ENCODE assay signal across 1 cellular context in genomic region chr2:237085261-237086221, GRCh38.
TF ChIP-seq lines count a peak whose summit lies in the region.

Gene COPS8, plus strand, starts transcription at chr2:237085889. Its CDS starts 76 bp downstream, at chr2:237085965.

TF ChIP-seq in HepG2, 621 proteins besides CTCF, POLR2A, EP300 and RAD21 (continued from another document and continues in another):
- TF ChIP-seq ZNF18 (CRISPR knock-in tag; IDR thresholded peaks at IDR 0.05; ENCODE audit: insufficient replicate concordance) (peak; percentile 87), ZNF784 (CRISPR knock-in tag; IDR thresholded peaks at IDR 0.05; ENCODE audit: borderline replicate concordance) (peak; percentile 67; the same call in 1 of the 2 replicates), MYPOP (CRISPR knock-in tag; IDR thresholded peaks at IDR 0.05) (peak; percentile 69; the same call in 1 of the 2 replicates), TIGD3 (CRISPR knock-in tag; IDR thresholded peaks at IDR 0.05; ENCODE audit: borderline replicate concordance) (peak; percentile 50; the same call in 1 of the 2 replicates), ZNF530 (CRISPR knock-in tag; IDR thresholded peaks at IDR 0.05; ENCODE audit: low read depth) (no peak), FOXK1 (CRISPR knock-in tag; IDR thresholded peaks at IDR 0.05; ENCODE audit: borderline replicate concordance, low read depth) (peak; percentile 99), CERS6 (CRISPR knock-in tag; IDR thresholded peaks at IDR 0.05) (no peak), ZNF432 (CRISPR knock-in tag; IDR thresholded peaks at IDR 0.05; ENCODE audit: borderline replicate concordance) (no peak), CBX1 (IDR thresholded peaks at IDR 0.05; ENCODE audit: low read depth) (peak; percentile 99), ISL2 (CRISPR knock-in tag; IDR thresholded peaks at IDR 0.05) (peak; percentile 91), NKX3-1 (CRISPR knock-in tag; IDR thresholded peaks at IDR 0.05) (peak; percentile 85), PRMT3 (CRISPR knock-in tag; IDR thresholded peaks at IDR 0.05; ENCODE audit: borderline replicate concordance, low read depth) (no peak), ZFP1 (CRISPR knock-in tag; IDR thresholded peaks at IDR 0.05) (peak; percentile 90; the same call in 1 of the 2 replicates), ZFAT (CRISPR knock-in tag; conservative IDR thresholded peaks at IDR 0.05) (0 out of 2 replicates have a peak, but pooled peaks have one; percentile 43), KDM5B (CRISPR knock-in tag; IDR thresholded peaks at IDR 0.05; ENCODE audit: borderline replicate concordance) (peak; percentile 95), MZF1 (CRISPR knock-in tag; IDR thresholded peaks at IDR 0.05; ENCODE audit: borderline replicate concordance) (no peak), ZNF569 (CRISPR knock-in tag; IDR thresholded peaks at IDR 0.05; ENCODE audit: borderline replicate concordance) (no peak), SRSF4 (IDR thresholded peaks at IDR 0.05; ENCODE audit: low read depth, low read length, poor library complexity, severe bottlenecking) (no peak), ZNF704 (CRISPR knock-in tag; IDR thresholded peaks at IDR 0.05; ENCODE audit: borderline replicate concordance) (peak; percentile 83; the same call in 1 of the 2 replicates), NFAT5 (CRISPR knock-in tag; IDR thresholded peaks at IDR 0.05) (peak; percentile 77)
- TF ChIP-seq, protein P1, sequence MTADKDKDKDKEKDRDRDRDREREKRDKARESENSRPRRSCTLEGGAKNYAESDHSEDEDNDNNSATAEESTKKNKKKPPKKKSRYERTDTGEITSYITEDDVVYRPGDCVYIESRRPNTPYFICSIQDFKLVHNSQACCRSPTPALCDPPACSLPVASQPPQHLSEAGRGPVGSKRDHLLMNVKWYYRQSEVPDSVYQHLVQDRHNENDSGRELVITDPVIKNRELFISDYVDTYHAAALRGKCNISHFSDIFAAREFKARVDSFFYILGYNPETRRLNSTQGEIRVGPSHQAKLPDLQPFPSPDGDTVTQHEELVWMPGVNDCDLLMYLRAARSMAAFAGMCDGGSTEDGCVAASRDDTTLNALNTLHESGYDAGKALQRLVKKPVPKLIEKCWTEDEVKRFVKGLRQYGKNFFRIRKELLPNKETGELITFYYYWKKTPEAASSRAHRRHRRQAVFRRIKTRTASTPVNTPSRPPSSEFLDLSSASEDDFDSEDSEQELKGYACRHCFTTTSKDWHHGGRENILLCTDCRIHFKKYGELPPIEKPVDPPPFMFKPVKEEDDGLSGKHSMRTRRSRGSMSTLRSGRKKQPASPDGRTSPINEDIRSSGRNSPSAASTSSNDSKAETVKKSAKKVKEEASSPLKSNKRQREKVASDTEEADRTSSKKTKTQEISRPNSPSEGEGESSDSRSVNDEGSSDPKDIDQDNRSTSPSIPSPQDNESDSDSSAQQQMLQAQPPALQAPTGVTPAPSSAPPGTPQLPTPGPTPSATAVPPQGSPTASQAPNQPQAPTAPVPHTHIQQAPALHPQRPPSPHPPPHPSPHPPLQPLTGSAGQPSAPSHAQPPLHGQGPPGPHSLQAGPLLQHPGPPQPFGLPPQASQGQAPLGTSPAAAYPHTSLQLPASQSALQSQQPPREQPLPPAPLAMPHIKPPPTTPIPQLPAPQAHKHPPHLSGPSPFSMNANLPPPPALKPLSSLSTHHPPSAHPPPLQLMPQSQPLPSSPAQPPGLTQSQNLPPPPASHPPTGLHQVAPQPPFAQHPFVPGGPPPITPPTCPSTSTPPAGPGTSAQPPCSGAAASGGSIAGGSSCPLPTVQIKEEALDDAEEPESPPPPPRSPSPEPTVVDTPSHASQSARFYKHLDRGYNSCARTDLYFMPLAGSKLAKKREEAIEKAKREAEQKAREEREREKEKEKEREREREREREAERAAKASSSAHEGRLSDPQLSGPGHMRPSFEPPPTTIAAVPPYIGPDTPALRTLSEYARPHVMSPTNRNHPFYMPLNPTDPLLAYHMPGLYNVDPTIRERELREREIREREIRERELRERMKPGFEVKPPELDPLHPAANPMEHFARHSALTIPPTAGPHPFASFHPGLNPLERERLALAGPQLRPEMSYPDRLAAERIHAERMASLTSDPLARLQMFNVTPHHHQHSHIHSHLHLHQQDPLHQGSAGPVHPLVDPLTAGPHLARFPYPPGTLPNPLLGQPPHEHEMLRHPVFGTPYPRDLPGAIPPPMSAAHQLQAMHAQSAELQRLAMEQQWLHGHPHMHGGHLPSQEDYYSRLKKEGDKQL (CRISPR knock-in tag; IDR thresholded peaks at IDR 0.05; ENCODE audit: low read depth), result peak; percentile 55; the same call in 1 of the 2 replicates
- TF ChIP-seq, protein P2, sequence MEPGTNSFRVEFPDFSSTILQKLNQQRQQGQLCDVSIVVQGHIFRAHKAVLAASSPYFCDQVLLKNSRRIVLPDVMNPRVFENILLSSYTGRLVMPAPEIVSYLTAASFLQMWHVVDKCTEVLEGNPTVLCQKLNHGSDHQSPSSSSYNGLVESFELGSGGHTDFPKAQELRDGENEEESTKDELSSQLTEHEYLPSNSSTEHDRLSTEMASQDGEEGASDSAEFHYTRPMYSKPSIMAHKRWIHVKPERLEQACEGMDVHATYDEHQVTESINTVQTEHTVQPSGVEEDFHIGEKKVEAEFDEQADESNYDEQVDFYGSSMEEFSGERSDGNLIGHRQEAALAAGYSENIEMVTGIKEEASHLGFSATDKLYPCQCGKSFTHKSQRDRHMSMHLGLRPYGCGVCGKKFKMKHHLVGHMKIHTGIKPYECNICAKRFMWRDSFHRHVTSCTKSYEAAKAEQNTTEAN (CRISPR knock-in tag; conservative IDR thresholded peaks at IDR 0.05), result peak; percentile 83
- TF ChIP-seq, protein P3, sequence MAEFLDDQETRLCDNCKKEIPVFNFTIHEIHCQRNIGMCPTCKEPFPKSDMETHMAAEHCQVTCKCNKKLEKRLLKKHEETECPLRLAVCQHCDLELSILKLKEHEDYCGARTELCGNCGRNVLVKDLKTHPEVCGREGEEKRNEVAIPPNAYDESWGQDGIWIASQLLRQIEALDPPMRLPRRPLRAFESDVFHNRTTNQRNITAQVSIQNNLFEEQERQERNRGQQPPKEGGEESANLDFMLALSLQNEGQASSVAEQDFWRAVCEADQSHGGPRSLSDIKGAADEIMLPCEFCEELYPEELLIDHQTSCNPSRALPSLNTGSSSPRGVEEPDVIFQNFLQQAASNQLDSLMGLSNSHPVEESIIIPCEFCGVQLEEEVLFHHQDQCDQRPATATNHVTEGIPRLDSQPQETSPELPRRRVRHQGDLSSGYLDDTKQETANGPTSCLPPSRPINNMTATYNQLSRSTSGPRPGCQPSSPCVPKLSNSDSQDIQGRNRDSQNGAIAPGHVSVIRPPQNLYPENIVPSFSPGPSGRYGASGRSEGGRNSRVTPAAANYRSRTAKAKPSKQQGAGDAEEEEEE (CRISPR knock-in tag; IDR thresholded peaks at IDR 0.05; ENCODE audit: borderline replicate concordance), result peak; percentile 86
- TF ChIP-seq, protein P4, sequence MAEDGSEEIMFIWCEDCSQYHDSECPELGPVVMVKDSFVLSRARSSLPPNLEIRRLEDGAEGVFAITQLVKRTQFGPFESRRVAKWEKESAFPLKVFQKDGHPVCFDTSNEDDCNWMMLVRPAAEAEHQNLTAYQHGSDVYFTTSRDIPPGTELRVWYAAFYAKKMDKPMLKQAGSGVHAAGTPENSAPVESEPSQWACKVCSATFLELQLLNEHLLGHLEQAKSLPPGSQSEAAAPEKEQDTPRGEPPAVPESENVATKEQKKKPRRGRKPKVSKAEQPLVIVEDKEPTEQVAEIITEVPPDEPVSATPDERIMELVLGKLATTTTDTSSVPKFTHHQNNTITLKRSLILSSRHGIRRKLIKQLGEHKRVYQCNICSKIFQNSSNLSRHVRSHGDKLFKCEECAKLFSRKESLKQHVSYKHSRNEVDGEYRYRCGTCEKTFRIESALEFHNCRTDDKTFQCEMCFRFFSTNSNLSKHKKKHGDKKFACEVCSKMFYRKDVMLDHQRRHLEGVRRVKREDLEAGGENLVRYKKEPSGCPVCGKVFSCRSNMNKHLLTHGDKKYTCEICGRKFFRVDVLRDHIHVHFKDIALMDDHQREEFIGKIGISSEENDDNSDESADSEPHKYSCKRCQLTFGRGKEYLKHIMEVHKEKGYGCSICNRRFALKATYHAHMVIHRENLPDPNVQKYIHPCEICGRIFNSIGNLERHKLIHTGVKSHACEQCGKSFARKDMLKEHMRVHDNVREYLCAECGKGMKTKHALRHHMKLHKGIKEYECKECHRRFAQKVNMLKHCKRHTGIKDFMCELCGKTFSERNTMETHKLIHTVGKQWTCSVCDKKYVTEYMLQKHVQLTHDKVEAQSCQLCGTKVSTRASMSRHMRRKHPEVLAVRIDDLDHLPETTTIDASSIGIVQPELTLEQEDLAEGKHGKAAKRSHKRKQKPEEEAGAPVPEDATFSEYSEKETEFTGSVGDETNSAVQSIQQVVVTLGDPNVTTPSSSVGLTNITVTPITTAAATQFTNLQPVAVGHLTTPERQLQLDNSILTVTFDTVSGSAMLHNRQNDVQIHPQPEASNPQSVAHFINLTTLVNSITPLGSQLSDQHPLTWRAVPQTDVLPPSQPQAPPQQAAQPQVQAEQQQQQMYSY (CRISPR knock-in tag; IDR thresholded peaks at IDR 0.05), result peak; percentile 75; the same call in 1 of the 2 replicates
